7 cellular contexts compared by ENCODE assay signal in the genomic region with DNA sequence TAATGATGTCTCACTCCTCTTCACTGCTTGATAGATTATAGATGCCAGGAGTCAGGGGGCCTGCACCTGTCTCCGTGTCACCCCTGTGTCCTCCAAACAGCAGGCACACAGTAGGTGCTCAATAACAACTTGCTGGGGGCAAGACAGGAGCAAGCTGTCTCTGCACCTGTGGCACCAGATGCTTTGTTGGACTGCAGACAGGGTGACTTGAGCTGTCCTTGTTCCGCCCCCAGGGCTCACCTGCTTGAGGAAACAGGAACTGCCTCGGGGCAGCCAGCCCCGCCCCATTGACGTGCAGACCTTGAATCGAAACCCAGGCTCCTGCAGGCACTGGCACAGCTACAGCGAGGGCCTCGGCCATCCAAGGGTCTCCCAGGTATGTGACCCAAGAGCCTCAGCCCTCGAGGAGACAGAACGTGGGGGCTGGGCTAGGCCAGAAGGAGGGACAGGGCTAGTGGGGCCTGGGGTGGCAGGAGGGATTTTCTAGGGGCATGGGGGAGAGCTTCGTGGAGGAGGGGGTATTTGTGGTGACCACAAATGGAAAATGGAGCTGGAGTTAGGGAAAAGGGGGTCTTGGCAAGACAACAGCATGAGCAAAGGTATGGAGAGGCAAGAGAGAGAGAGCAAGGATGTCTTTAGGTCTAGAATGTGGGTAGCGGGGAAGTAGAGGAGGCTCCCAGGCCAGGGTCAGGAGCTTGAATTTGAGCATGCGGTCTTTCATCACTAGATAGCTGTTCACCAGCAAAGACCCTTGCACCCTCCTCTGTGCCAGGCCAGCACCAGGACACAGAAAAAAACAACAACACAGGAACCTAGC. TPM values are rescaled to one million over a fixed set of nuclear protein-coding genes. Genes with fewer than 3 reads are reported as not detected.
A peak's percentile ranks its signal among the peaks of the same experiment; 100 is the strongest.
DNase-seq lines count a peak whose midpoint lies in the region; ATAC-seq and TF ChIP-seq lines count a peak whose summit lies in the region.

Gene HSH2D (plus strand): TSS at position 287 of the 817 bp plus-strand sequence. CDS start 5,066 bp downstream, outside the sequence.

- no peak for TF ChIP-seq CTCF in type B pancreatic cell (conservative IDR thresholded peaks at IDR 0.05)

- H3K36me3 ChIP-seq in mucosa of rectum (ENCODE audit: control insufficient read depth in 2 of 2, insufficient read depth in 2 of 2, low read length in 2 of 2) = peaks cover 0 to under 1% of the 10 kb centered on the region in 2 donors

- peaks cover 3 to 13% of the 10 kb centered on the region in 2 donors for H3K4me1 ChIP-seq in mucosa of rectum (ENCODE audit: control insufficient read depth in 2 of 2, insufficient read depth in 2 of 2, low read length in 2 of 2)

- H3K4me3 ChIP-seq in mucosa of rectum (ENCODE audit: low read length in 2 of 2) = peak within 1 kb of the TSS; percentile 81 to 82

- H3K27ac ChIP-seq in mucosa of rectum (ENCODE audit: low read depth in 2 of 2, low read length in 2 of 2) = peak within 1 kb of the TSS; percentile 92 to 94

- peak within 1 kb of the TSS; percentile 82 to 89 for H3K9ac ChIP-seq in mucosa of rectum (ENCODE audit: low read depth in 1 of 2, low read length in 2 of 2)

- no peaks in the 10 kb centered on the region for H3K9me3 ChIP-seq in mucosa of rectum (ENCODE audit: control insufficient read depth in 2 of 2, low read length in 2 of 2)

- no peaks in the 10 kb centered on the region for H3K36me3 Mint-ChIP-seq in type B pancreatic cell

- peaks cover 3% of the 10 kb centered on the region for H3K4me1 Mint-ChIP-seq in type B pancreatic cell (ENCODE audit: unreplicated experiment)

- no peaks in the 10 kb centered on the region for H3K27me3 ChIP-seq in mucosa of rectum (ENCODE audit: control insufficient read depth in 2 of 2, insufficient read depth in 2 of 2, low read length in 2 of 2)

- ATAC-seq in GM19035 (IDR thresholded peaks at IDR 0.05; ENCODE audit: unreplicated experiment) (peak; percentile 62), HG03354 (IDR thresholded peaks at IDR 0.05; ENCODE audit: poor library complexity, severe bottlenecking, unreplicated experiment) (peak; percentile 75)

- H3K27me3 Mint-ChIP-seq in type B pancreatic cell = no peaks in the 10 kb centered on the region

- H3K4me3 Mint-ChIP-seq in type B pancreatic cell = peak within 1 kb of the TSS; percentile 58

- no peaks in the 10 kb centered on the region for H3K9me3 Mint-ChIP-seq in type B pancreatic cell

- H3K27ac Mint-ChIP-seq in type B pancreatic cell = peak within 1 kb of the TSS; percentile 72

- peak; percentile 53 for DNase-seq in SW480 (ENCODE audit: low spot score)
- peak; percentile 77 for DNase-seq in activated naive CD4-positive, alpha-beta T cell treated with anti-CD3 and anti-CD28 coated beads, Interleukin-2, amount 50 U/mL, for 16 hours
- no peak for DNase-seq in type B pancreatic cell (ENCODE audit: extremely low spot score, unreplicated experiment)
- no peak for DNase-seq in Kasumi-1 (lab: John Stamatoyannopoulos, UW)

RNA-seq across cellular contexts. Expression of gene HSH2D, which starts in this region (rescaled TPM):
- total RNA-seq in type B pancreatic cell (ENCODE audit: low replicate concordance) = 0.68 and 1.5 TPM in 2 replicates

Comparison
In these comparisons a context has a peak if more than half of its experiments do, and no peak if none do; other contexts are left out.
1. DNase-seq: peak in SW480 (single experiment) and activated naive CD4-positive, alpha-beta T cell treated with anti-CD3 and anti-CD28 coated beads, Interleukin-2, amount 50 U/mL, for 16 hours (single experiment); none in type B pancreatic cell (single experiment) and Kasumi-1 (0 of 2).